ENCODE assay signal across 3 cellular contexts in the genomic region with DNA sequence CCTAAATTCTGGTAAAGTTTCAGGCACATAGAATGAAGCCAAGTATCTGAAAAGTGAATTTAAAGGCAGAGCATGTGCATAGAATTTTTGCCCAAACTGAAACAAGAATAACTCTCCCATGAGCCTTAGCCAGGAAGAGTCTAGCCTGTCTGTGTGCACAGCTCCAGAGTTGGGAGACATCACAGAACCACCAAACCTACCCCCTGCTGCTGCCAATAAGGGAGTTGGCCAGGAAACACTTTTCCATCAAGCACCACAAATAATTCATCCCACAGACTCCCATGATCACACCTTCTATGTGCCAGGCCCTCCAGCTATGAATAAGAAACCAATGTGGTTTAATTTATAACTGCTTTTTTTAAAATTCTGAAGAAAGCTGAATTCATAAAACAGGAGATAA. TPM values are rescaled to one million over a fixed set of nuclear protein-coding genes. Genes with fewer than 3 reads are reported as not detected.
"Had no signal": no experiment of that assay in that cellular context is flagged by ENCODE, and none has a peak within 500 bp of the region (broad histone marks: within the 10 kb centered on the region; RNA-seq: fewer than 3 reads in every experiment).

No MANE protein-coding gene starts in this region.

- ATAC-seq: GM12878 had no signal

- DNase-seq: GDM1, GF-D8 had no signal

- H3K4me3 ChIP-seq: GM12878 had no signal

RNA-seq across cellular contexts. Expression of a gene that starts 27.0 kb away (rescaled TPM):
- total RNA-seq: GM12878 had no signal
- polyA plus RNA-seq: GM12878 had no signal
